Comparison of ENCODE assay signal across 16 cellular contexts in genomic region chr5:30343707-30344106, GRCh38.
"Had no signal": no experiment of that assay in that cellular context is flagged by ENCODE, and none has a peak within 500 bp of the region (broad histone marks: within the 10 kb centered on the region; RNA-seq: fewer than 3 reads in every experiment).

No MANE protein-coding gene starts in this region.

- H3K4me3 Mint-ChIP-seq: activated naive CD4-positive, alpha-beta T cell treated with anti-CD3 and anti-CD28 coated beads for 36 hours; activated naive CD8-positive, alpha-beta T cell treated with anti-CD3 and anti-CD28 coated beads, Interleukin-2, amount 50 U/mL, for 24 hours had no signal

- H3K27ac Mint-ChIP-seq: activated naive CD4-positive, alpha-beta T cell treated with anti-CD3 and anti-CD28 coated beads for 36 hours; activated naive CD8-positive, alpha-beta T cell treated with anti-CD3 and anti-CD28 coated beads, Interleukin-2, amount 50 U/mL, for 24 hours; activated T-helper 2 cell treated with anti-CD3 and anti-CD28 coated beads, Interferon-gamma antibody, Interleukin-2, Interleukin-4, amounts not matched to agents 10 μg/mL and 5 μg/mL and 100 μg/mL, durations not matched to agents 14 hours and 24 hours and 36 hours had no signal

- H3K27me3 Mint-ChIP-seq: activated naive CD8-positive, alpha-beta T cell treated with anti-CD3 and anti-CD28 coated beads, Interleukin-2, amount 50 U/mL, for 24 hours had no signal

- H3K4me3 ChIP-seq: ascending aorta, esophagus muscularis mucosa, hepatocyte, lung, psoas muscle, transverse colon, vagina had no signal

- H3K4me1 Mint-ChIP-seq: activated naive CD8-positive, alpha-beta T cell treated with anti-CD3 and anti-CD28 coated beads, Interleukin-2, amount 50 U/mL, for 24 hours had no signal

- DNase-seq: activated CD4-positive, alpha-beta T cell treated with anti-CD3 and anti-CD28 coated beads, Interleukin-2, amount 50 U/mL, for 48 hours; activated naive CD4-positive, alpha-beta T cell treated with anti-CD3 and anti-CD28 coated beads for 36 hours; activated naive CD8-positive, alpha-beta T cell treated with anti-CD3 and anti-CD28 coated beads, Interleukin-2, amount 50 U/mL, for 24 hours; caudate nucleus; islet precursor cell; midbrain; psoas muscle; stimulated activated naive CD8-positive, alpha-beta T cell treated with anti-CD3 and anti-CD28 coated beads, Interleukin-15, Interleukin-2, amounts not matched to agents 100 U/mL and 50 U/mL, for 24 hours; transverse colon; WERI-Rb-1 had no signal
